In the genomic region with DNA sequence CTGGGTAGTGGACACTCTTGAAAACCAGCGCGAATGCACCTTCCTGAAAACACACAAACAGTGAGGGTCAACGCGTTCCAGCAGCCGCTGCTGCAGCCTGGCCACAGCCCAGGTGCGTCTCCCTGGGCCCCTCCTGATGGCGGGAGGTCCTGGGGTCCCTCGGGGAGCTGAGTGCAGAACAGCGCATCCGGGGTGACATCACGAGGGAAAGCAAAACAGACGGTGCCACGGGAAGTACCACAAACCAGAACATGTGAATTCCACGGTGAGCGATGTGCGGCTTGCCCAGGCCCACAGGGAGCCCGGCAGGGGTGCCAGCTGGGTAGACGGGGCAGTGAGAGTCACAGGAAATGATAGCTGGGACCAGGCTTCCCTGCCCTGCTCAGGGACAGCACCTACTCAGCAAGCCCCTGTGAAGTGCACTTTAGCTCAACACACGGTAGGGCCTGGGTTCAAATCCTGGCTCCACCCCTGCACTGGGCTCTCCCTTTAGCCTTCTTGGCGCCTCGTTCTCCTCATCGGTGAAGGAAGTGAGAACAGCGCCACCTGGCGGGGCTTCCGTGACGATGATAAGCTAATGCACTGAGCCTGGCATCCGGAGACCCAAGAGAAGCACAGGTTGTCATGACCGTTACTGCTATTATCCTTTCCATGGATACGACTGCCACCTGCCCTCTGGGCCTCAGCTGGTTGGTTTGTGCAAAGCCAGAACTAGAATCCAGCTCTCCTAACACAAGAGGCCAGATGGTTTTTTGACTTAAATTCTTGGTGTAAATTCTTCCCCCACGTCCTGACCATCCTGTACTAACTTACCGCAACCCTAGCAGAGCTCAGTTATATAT, we compare ENCODE assay signal across 8 cellular contexts. TPM values are rescaled to one million over a fixed set of nuclear protein-coding genes. Genes with fewer than 3 reads are reported as not detected.
DNase-seq lines count a peak whose midpoint lies in the region; ATAC-seq lines count a peak whose summit lies in the region.

No MANE protein-coding gene starts in this region.

- DNase-seq in A172 (ENCODE audit: low spot score) (peak; percentile 69), NCI-H526 (lab: John Stamatoyannopoulos, UW) (peak; percentile 72 to 84), dermis microvascular lymphatic vessel endothelial cell (ENCODE audit: low read depth in 2 of 2) (peak; percentile 55 to 78), medulla oblongata (ENCODE audit: extremely low spot score) (peak; percentile 83)
- DNase-seq in activated CD4-positive, alpha-beta T cell treated with anti-CD3 and anti-CD28 coated beads, Interleukin-2, amount 50 U/mL, for 24 hours (ENCODE audit: low read depth in 1 of 2, low spot score in 1 of 2), result peak; percentile 74 to 79
- peak; percentile 63 to 76 for DNase-seq in stimulated activated CD8-positive, alpha-beta memory T cell treated with anti-CD3 and anti-CD28 coated beads, Interleukin-2, amount 100 ng/mL, for 1 hour (ENCODE audit: low read depth in 2 of 2)

- ATAC-seq in GM18502 (IDR thresholded peaks at IDR 0.05; ENCODE audit: poor library complexity, unreplicated experiment) (peak; percentile 78), HG03280 (IDR thresholded peaks at IDR 0.05; ENCODE audit: unreplicated experiment) (peak; percentile 76)

RNA-seq across cellular contexts. Expression of a gene that starts 24.6 kb away (rescaled TPM):
- total RNA-seq in A172 (2014; rRNA removed; shearing (Covaris generic)), result 42.0 and 50.5 TPM in 2 replicates
- 0.13 and 0.38 TPM in 2 replicates for total RNA-seq in dermis microvascular lymphatic vessel endothelial cell

RNA-seq across cellular contexts. Expression of a gene that starts 36.6 kb away (rescaled TPM):
- 36.9 and 37.9 TPM in 2 replicates for total RNA-seq in A172 (2014; rRNA removed; shearing (Covaris generic))
- total RNA-seq in dermis microvascular lymphatic vessel endothelial cell, result 16.6 and 23.1 TPM in 2 replicates

Comparison
In these comparisons a context has a peak if more than half of its experiments do, and no peak if none do; other contexts are left out.
1. Peak in every context shown above with its lines: DNase-seq and ATAC-seq.
2. RNA of a gene that starts 24.6 kb away (total RNA-seq): 42.0 to 50.5 TPM in A172; 0.13 to 0.38 TPM in dermis microvascular lymphatic vessel endothelial cell; every median in the first group is over 10 times any median in the second.